8 cellular contexts compared by ENCODE assay signal in genomic region chr16:30526137-30526822, GRCh38. TPM values are rescaled to one million over a fixed set of nuclear protein-coding genes. Genes with fewer than 3 reads are reported as not detected.
DNase-seq lines count a peak whose midpoint lies in the region; ATAC-seq, FAIRE-seq and TF ChIP-seq lines count a peak whose summit lies in the region.

Gene ZNF768, minus strand, starts transcription at chr16:30526566. Its CDS starts 153 bp downstream, at chr16:30526413.

- no peak for TF ChIP-seq CTCF in HEK293 (tag by site-specific recombination; IDR thresholded peaks at IDR 0.05)
- no peak for TF ChIP-seq CTCF in heart left ventricle (IDR thresholded peaks at IDR 0.05)
- no peak for TF ChIP-seq CTCF in pancreas (IDR thresholded peaks at IDR 0.05)

- H3K27ac ChIP-seq in HEK293 (ENCODE audit: extremely low read depth, low read depth, low read length) (peak within 1 kb of the TSS; percentile 92), heart left ventricle (peak within 1 kb of the TSS; percentile 95 to 100 (median 99)), pancreas (peak within 1 kb of the TSS; percentile 90 to 99 (median 96))

- FAIRE-seq in pancreas (lab: Jason Lieb, UNC): no peak

- POLR2A ChIA-PET in HEK293 (lab: Yijun Ruan, JAX): interaction anchor here (0.6 to 1.8 kb wide), 13 partner anchors 10 to 156 kb away, joined by 3 to 25 read pairs (median 4); partner anchors contain the start of genes TBC1D10B, ZNF48, ZNF688 and ZNF689

- peaks cover 32% of the 10 kb centered on the region for H3K4me1 Mint-ChIP-seq in activated naive CD8-positive, alpha-beta T cell treated with anti-CD3 and anti-CD28 coated beads, Interleukin-2, amount 50 U/mL, for 24 hours

- DNase-seq in NCI-H1417 (lab: John Stamatoyannopoulos, UW) (peak in 2 of 3 experiments; percentile 34 to 40), NCI-H1417 treated with DMSO at 0.1 percent for 48 hours (lab: John Stamatoyannopoulos, UW) (no peak), NCI-H774 (lab: John Stamatoyannopoulos, UW) (peak; percentile 44), heart left ventricle (peak in 3 of 5 donors; percentile 46 to 88 (median 58)), pancreas (peak in 4 of 6 donors; percentile 49 to 86 (median 64)), DMS114 treated with DMSO at 0.1 percent for 48 hours (lab: John Stamatoyannopoulos, UW; ENCODE audit: unreplicated experiment) (no peak)
- no peak for DNase-seq in activated naive CD8-positive, alpha-beta T cell treated with anti-CD3 and anti-CD28 coated beads, Interleukin-2, amount 50 U/mL, for 24 hours

- no peaks in the 10 kb centered on the region for H3K27me3 Mint-ChIP-seq in activated naive CD8-positive, alpha-beta T cell treated with anti-CD3 and anti-CD28 coated beads, Interleukin-2, amount 50 U/mL, for 24 hours

- intact Hi-C loops in heart left ventricle (cut with DNase I) (loop anchor here in 9 of 10 donors (2.0 to 10.0 kb wide), 10 partner anchors 46 to 461 kb away; partner anchors contain the start of genes SEPHS2 (in 8 of the 9), ZNF785 (in 3 of the 9), FBRS (in 2 of the 9) and ZNF688 (in 2 of the 9)), pancreas (cut with DNase I) (loop anchor here in 1 of 3 donors (5.0 kb wide), 1 partner anchor 94 kb away; the partner anchor contains the start of gene DCTPP1)

- no peaks in the 10 kb centered on the region for H3K9me3 Mint-ChIP-seq in activated naive CD8-positive, alpha-beta T cell treated with anti-CD3 and anti-CD28 coated beads, Interleukin-2, amount 50 U/mL, for 24 hours

- H3K4me3 ChIP-seq in HEK293 (ENCODE audit: low read depth, low read length): peak within 1 kb of the TSS; percentile 82
- peak within 1 kb of the TSS; percentile 35 to 98 (median 86) for H3K4me3 ChIP-seq in heart left ventricle
- H3K4me3 ChIP-seq in pancreas: peak within 1 kb of the TSS; percentile 52 to 80 (median 64)

- peaks cover 9% of the 10 kb centered on the region for H3K4me1 ChIP-seq in HEK293 (ENCODE audit: control insufficient read depth, insufficient read depth, low read length)
- peaks cover 0 to 44% (median 19%) of the 10 kb centered on the region in 12 donors for H3K4me1 ChIP-seq in heart left ventricle
- peaks cover 6 to 11% (median 7%) of the 10 kb centered on the region in 3 donors for H3K4me1 ChIP-seq in pancreas

- peaks cover 11% of the 10 kb centered on the region for H3K36me3 Mint-ChIP-seq in activated naive CD8-positive, alpha-beta T cell treated with anti-CD3 and anti-CD28 coated beads, Interleukin-2, amount 50 U/mL, for 24 hours (ENCODE audit: low read depth)

- H3K27me3 ChIP-seq in heart left ventricle (no peaks in the 10 kb centered on the region), pancreas (no peaks in the 10 kb centered on the region)

- CTCF ChIA-PET in HEK293 (lab: Yijun Ruan, JAX): interaction anchor here (0.6 to 0.9 kb wide), 2 partner anchors 32 to 102 kb away, joined by 3 read pairs; no protein-coding TSS in a partner anchor

- H3K36me3 ChIP-seq in HEK293 (ENCODE audit: control insufficient read depth in 2 of 2, insufficient read depth in 1 of 2, low read length in 2 of 2) (peaks cover 0 to 24% of the 10 kb centered on the region in 2 experiments; a peak in 2 of 3 replicates), heart left ventricle (peaks cover 0 to 21% (median 14%) of the 10 kb centered on the region in 9 donors), pancreas (no peaks in the 10 kb centered on the region)

- H3K9me3 ChIP-seq in HEK293 (ENCODE audit: control insufficient read depth, insufficient read depth, low read depth, low read length) (no peaks in the 10 kb centered on the region), heart left ventricle (no peaks in the 10 kb centered on the region), pancreas (no peaks in the 10 kb centered on the region)

- peak; percentile 3 for ATAC-seq in activated naive CD8-positive, alpha-beta T cell treated with anti-CD3 and anti-CD28 coated beads, Interleukin-2, amount 50 U/mL, for 24 hours
- ATAC-seq in heart left ventricle: peak in 3 of 4 donors; percentile 5 to 66 (median 64)
- ATAC-seq in pancreas: peak; percentile 24 to 54 (median 27)

- WGBS in heart left ventricle, 4 donors: 0 to 1% (median 1%) methylated on average over 2 to 73 of the region's 73 CpGs
- 1% methylated on average over 34 to 73 of the region's 73 CpGs for WGBS in pancreas, 2 donors

- peak within 1 kb of the TSS; percentile 70 for H3K27ac Mint-ChIP-seq in activated naive CD8-positive, alpha-beta T cell treated with anti-CD3 and anti-CD28 coated beads, Interleukin-2, amount 50 U/mL, for 24 hours

- TF ChIP-seq POLR2A in heart left ventricle (IDR thresholded peaks at IDR 0.05): peak in 1 of 2 donors; percentile 30

- H3K4me3 Mint-ChIP-seq in activated naive CD8-positive, alpha-beta T cell treated with anti-CD3 and anti-CD28 coated beads, Interleukin-2, amount 50 U/mL, for 24 hours: peak within 1 kb of the TSS; percentile 77

TF ChIP-seq in HEK293, 187 proteins besides CTCF, POLR2A, EP300 and RAD21 (continues in another document):
- TF ChIP-seq, protein P1, sequence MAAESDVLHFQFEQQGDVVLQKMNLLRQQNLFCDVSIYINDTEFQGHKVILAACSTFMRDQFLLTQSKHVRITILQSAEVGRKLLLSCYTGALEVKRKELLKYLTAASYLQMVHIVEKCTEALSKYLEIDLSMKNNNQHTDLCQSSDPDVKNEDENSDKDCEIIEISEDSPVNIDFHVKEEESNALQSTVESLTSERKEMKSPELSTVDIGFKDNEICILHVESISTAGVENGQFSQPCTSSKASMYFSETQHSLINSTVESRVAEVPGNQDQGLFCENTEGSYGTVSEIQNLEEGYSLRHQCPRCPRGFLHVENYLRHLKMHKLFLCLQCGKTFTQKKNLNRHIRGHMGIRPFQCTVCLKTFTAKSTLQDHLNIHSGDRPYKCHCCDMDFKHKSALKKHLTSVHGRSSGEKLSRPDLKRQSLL (tag by site-specific recombination; IDR thresholded peaks at IDR 0.05): no peak
- no peak for TF ChIP-seq TRIM28 (IDR thresholded peaks at IDR 0.05; ENCODE audit: borderline replicate concordance, low read length)
- 0 out of 2 replicates have a peak, but pooled peaks have one; percentile 22 for TF ChIP-seq ZBTB1 (tag by site-specific recombination; IDR thresholded peaks at IDR 0.05)
- TF ChIP-seq ZNF560 (tag by site-specific recombination; IDR thresholded peaks at IDR 0.05; ENCODE audit: borderline replicate concordance): no peak
- no peak for TF ChIP-seq ZNF610 (tag by site-specific recombination; IDR thresholded peaks at IDR 0.05; ENCODE audit: borderline replicate concordance)
- TF ChIP-seq ZNF391 (tag by site-specific recombination; IDR thresholded peaks at IDR 0.05; ENCODE audit: borderline replicate concordance, low read depth): peak; percentile 51; the same call in 1 of the 2 replicates
- peak; percentile 75 for TF ChIP-seq ZBTB48 (tag by site-specific recombination; IDR thresholded peaks at IDR 0.05)
- no peak for TF ChIP-seq WT1 (tag by site-specific recombination; IDR thresholded peaks at IDR 0.05)
- TF ChIP-seq ZBTB7A (tag by site-specific recombination; IDR thresholded peaks at IDR 0.05; ENCODE audit: low read depth): peak; percentile 52; the same call in 1 of the 2 replicates
- TF ChIP-seq ZNF211 (tag by site-specific recombination; IDR thresholded peaks at IDR 0.05; ENCODE audit: low read depth): no peak
- TF ChIP-seq OSR2 (tag by site-specific recombination; IDR thresholded peaks at IDR 0.05): no peak
- TF ChIP-seq ZNF2 (tag by site-specific recombination; IDR thresholded peaks at IDR 0.05): no peak
- TF ChIP-seq ZNF366 (tag by site-specific recombination; conservative IDR thresholded peaks at IDR 0.05): no peak
- 0 out of 2 replicates have a peak, but pooled peaks have one; percentile 23 for TF ChIP-seq ZXDB (tag by site-specific recombination; IDR thresholded peaks at IDR 0.05)
- no peak for TF ChIP-seq ZNF654 (tag by site-specific recombination; IDR thresholded peaks at IDR 0.05; ENCODE audit: low read depth)
- no peak for TF ChIP-seq HOXC10 (CRISPR knock-in tag; IDR thresholded peaks at IDR 0.05)
- TF ChIP-seq ZBTB20 (tag by site-specific recombination; IDR thresholded peaks at IDR 0.05): peak; percentile 45; the same call in 1 of the 2 replicates
- no peak for TF ChIP-seq PRDM1 (tag by site-specific recombination; IDR thresholded peaks at IDR 0.05)
- TF ChIP-seq, protein P2, sequence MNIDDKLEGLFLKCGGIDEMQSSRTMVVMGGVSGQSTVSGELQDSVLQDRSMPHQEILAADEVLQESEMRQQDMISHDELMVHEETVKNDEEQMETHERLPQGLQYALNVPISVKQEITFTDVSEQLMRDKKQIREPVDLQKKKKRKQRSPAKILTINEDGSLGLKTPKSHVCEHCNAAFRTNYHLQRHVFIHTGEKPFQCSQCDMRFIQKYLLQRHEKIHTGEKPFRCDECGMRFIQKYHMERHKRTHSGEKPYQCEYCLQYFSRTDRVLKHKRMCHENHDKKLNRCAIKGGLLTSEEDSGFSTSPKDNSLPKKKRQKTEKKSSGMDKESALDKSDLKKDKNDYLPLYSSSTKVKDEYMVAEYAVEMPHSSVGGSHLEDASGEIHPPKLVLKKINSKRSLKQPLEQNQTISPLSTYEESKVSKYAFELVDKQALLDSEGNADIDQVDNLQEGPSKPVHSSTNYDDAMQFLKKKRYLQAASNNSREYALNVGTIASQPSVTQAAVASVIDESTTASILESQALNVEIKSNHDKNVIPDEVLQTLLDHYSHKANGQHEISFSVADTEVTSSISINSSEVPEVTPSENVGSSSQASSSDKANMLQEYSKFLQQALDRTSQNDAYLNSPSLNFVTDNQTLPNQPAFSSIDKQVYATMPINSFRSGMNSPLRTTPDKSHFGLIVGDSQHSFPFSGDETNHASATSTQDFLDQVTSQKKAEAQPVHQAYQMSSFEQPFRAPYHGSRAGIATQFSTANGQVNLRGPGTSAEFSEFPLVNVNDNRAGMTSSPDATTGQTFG (tag by site-specific recombination; IDR thresholded peaks at IDR 0.05; ENCODE audit: borderline replicate concordance): no peak
- no peak for TF ChIP-seq ZNF549 (tag by site-specific recombination; IDR thresholded peaks at IDR 0.05)
- TF ChIP-seq ZNF146 (tag by site-specific recombination; IDR thresholded peaks at IDR 0.05): no peak
- no peak for TF ChIP-seq ZNF138 (tag by site-specific recombination; IDR thresholded peaks at IDR 0.05; ENCODE audit: borderline replicate concordance)
- no peak for TF ChIP-seq ZNF157 (tag by site-specific recombination; IDR thresholded peaks at IDR 0.05)
- TF ChIP-seq ZNF10 (tag by site-specific recombination; IDR thresholded peaks at IDR 0.05): no peak
- TF ChIP-seq ZNF37A (tag by site-specific recombination; IDR thresholded peaks at IDR 0.05): no peak
- no peak for TF ChIP-seq ZNF48 (tag by site-specific recombination; IDR thresholded peaks at IDR 0.05)
- TF ChIP-seq ZFHX2 (tag by site-specific recombination; conservative IDR thresholded peaks at IDR 0.05): no peak
- TF ChIP-seq KLF8 (tag by site-specific recombination; IDR thresholded peaks at IDR 0.05): no peak
- no peak for TF ChIP-seq ZNF600 (tag by site-specific recombination; IDR thresholded peaks at IDR 0.05)

RNA-seq across cellular contexts. Expression of gene ZNF768, which starts in this region (rescaled TPM):
- total RNA-seq in heart left ventricle (10 to 100 TPM; 38.9 to 67.0 (median 47.8) TPM), pancreas (10 to 100 TPM; 11.7 to 21.3 (median 13.5) TPM)
- polyA plus RNA-seq in heart left ventricle (10 to 100 TPM; 60.9 to 88.2 TPM), pancreas (10 to 100 TPM; 26.7 to 31.4 TPM)

Comparison
In these comparisons a context has a peak if more than half of its experiments do, and no peak if none do; other contexts are left out.
1. DNase-seq: peak in NCI-H1417 (2 of 3), NCI-H774 (single experiment), heart left ventricle (3 of 5) and pancreas (4 of 6); none in NCI-H1417 treated with DMSO at 0.1 percent for 48 hours (single experiment), activated naive CD8-positive, alpha-beta T cell treated with anti-CD3 and anti-CD28 coated beads, Interleukin-2, amount 50 U/mL, for 24 hours (single experiment) and DMS114 treated with DMSO at 0.1 percent for 48 hours (single experiment).
2. ATAC-seq: peak in every context shown above with its lines; median percentile 64 in heart left ventricle; 27 in pancreas; 3 in activated naive CD8-positive, alpha-beta T cell treated with anti-CD3 and anti-CD28 coated beads, Interleukin-2, amount 50 U/mL, for 24 hours.
3. Peak in every context shown above with its lines, with median percentiles within 50 percentile points of each other: H3K27ac ChIP-seq and H3K4me3 ChIP-seq.